In genomic region chr5:124056326-124057160, GRCh38 we compare ENCODE assay signal across 11 cellular contexts.
A peak's percentile ranks its signal among the peaks of the same experiment; 100 is the strongest.
DNase-seq lines count a peak whose midpoint lies in the region; ATAC-seq and TF ChIP-seq lines count a peak whose summit lies in the region.
"Had no signal": no experiment of that assay in that cellular context is flagged by ENCODE, and none has a peak within 500 bp of the region (broad histone marks: within the 10 kb centered on the region; RNA-seq: fewer than 3 reads in every experiment).

No MANE protein-coding gene starts in this region.

- peaks cover 41% of the 10 kb centered on the region for H3K4me1 ChIP-seq in body of pancreas

- TF ChIP-seq CTCF in body of pancreas (IDR thresholded peaks at IDR 0.05) = no peak

- peak overlapping the region in 3 of 4 donors; percentile 7 to 68 (median 52) for H3K27ac ChIP-seq in body of pancreas
- H3K27ac ChIP-seq: gastroesophageal sphincter had no signal

- intact Hi-C loops in body of pancreas (cut with DNase I) = no loop called here

- DNase-seq in DMS79 (lab: John Stamatoyannopoulos, UW) = peak; percentile 90
- DNase-seq in body of pancreas = peak in 1 of 4 donors; percentile 13
- DNase-seq in activated CD4-positive, alpha-beta T cell treated with anti-CD3 and anti-CD28 coated beads for 1 hour = no peak
- no peak for DNase-seq in EL
- DNase-seq in NCI-H1105 (lab: John Stamatoyannopoulos, UW) = no peak
- no peak for DNase-seq in SW 1271 (lab: John Stamatoyannopoulos, UW)
- DNase-seq: activated naive CD4-positive, alpha-beta T cell; CD4-positive, CD25-positive, alpha-beta regulatory T cell had no signal

- H3K36me3 ChIP-seq in body of pancreas (replicated peaks in 1 of 2; ENCODE audit: insufficient read depth in 1 of 2, low read depth in 2 of 2) = no peaks in the 10 kb centered on the region
- H3K36me3 ChIP-seq: gastroesophageal sphincter had no signal

- TF ChIP-seq POLR2A in body of pancreas (IDR thresholded peaks at IDR 0.05) = no peak

- no peaks in the 10 kb centered on the region for H3K9me3 ChIP-seq in body of pancreas
- H3K9me3 ChIP-seq: gastroesophageal sphincter had no signal

- H3K27me3 ChIP-seq in body of pancreas = no peaks in the 10 kb centered on the region
- H3K27me3 ChIP-seq: gastroesophageal sphincter had no signal

- ATAC-seq in GM19467 (IDR thresholded peaks at IDR 0.05; ENCODE audit: unreplicated experiment) = peak; percentile 60
- ATAC-seq in HG03139 (IDR thresholded peaks at IDR 0.05; ENCODE audit: unreplicated experiment) = peak; percentile 73
- ATAC-seq in body of pancreas = no peak
- ATAC-seq: gastroesophageal sphincter had no signal

- no peak overlapping the region for H3K4me3 ChIP-seq in body of pancreas

- WGBS in body of pancreas, 2 donors = 31 to 32% methylated on average over 13 of the region's 13 CpGs
